In the genomic region with DNA sequence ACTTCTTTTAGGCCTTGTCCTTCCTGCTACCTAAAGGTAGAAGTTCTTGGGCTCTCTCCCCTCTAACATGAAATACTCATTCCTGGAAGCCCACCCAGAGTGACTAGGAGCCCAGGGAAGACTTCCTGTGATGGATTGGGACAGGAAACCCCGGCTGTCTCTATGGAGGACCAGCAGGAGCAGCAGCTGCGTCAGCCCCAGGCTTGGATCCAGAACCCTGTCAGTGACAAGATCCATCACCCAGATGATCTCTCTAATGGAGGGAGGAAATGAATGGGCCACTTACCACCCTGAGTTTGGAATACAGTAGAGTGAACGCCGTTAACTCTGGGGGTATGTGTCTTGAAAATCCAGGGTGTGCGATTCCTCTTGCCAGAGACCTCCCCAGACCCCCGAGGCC, we compare ENCODE assay signal across 23 cellular contexts.
DNase-seq lines count a peak whose midpoint lies in the region; ATAC-seq, FAIRE-seq and TF ChIP-seq lines count a peak whose summit lies in the region.
"Had no signal": no experiment of that assay in that cellular context is flagged by ENCODE, and none has a peak within 500 bp of the region (broad histone marks: within the 10 kb centered on the region; RNA-seq: fewer than 3 reads in every experiment).

No MANE protein-coding gene starts in this region.

- no peak overlapping the region for H3K27ac Mint-ChIP-seq in activated naive CD4-positive, alpha-beta T cell treated with anti-CD3 and anti-CD28 coated beads for 36 hours
- H3K27ac Mint-ChIP-seq: CD8-positive, alpha-beta memory T cell; HFFc6 had no signal

- no peaks in the 10 kb centered on the region for H3K9me3 Mint-ChIP-seq in activated naive CD4-positive, alpha-beta T cell treated with anti-CD3 and anti-CD28 coated beads for 36 hours
- H3K9me3 Mint-ChIP-seq: CD8-positive, alpha-beta memory T cell had no signal

- no peak overlapping the region for H3K4me3 ChIP-seq in psoas muscle

- 30 to 40% (median 37%) methylated on average over 6 of the region's 6 CpGs for WGBS in psoas muscle, 3 donors

- no peaks in the 10 kb centered on the region for H3K36me3 ChIP-seq in psoas muscle (ENCODE audit: insufficient read depth in 1 of 2, low read depth in 1 of 2)

- DNase-seq in Daoy (ENCODE audit: low read depth) (peak; percentile 70), NCI-H446 treated with DMSO at 0.1 percent for 48 hours (lab: John Stamatoyannopoulos, UW) (peak; percentile 50), head of caudate nucleus (peak in 29 of 42 donors; percentile 15 to 75 (median 48)), psoas muscle (peak; percentile 25 to 62), HPDE6-E6E7 (ENCODE audit: extremely low spot score) (no peak), frontal cortex (ENCODE audit: low spot score in 2 of 2) (no peak), sciatic nerve (ENCODE audit: low spot score) (no peak)
- no peak for DNase-seq in activated naive CD4-positive, alpha-beta T cell treated with anti-CD3 and anti-CD28 coated beads for 36 hours
- DNase-seq: ACHN; CD8-positive, alpha-beta memory T cell; DMS79 treated with DMSO at 0.1 percent for 48 hours; HFFc6; IMR-90; NCI-H1417; NCI-H2029; PC-3; RPMI8226; SHP77 treated with DMSO at 0.1 percent for 48 hours; SK-N-SH had no signal

- H3K27ac ChIP-seq in psoas muscle, result no peak overlapping the region
- H3K27ac ChIP-seq: HL-60 had no signal

- H3K4me3 Mint-ChIP-seq in activated naive CD4-positive, alpha-beta T cell treated with anti-CD3 and anti-CD28 coated beads for 36 hours, result no peak overlapping the region
- H3K4me3 Mint-ChIP-seq: CD8-positive, alpha-beta memory T cell; HFFc6 had no signal

- H3K4me1 Mint-ChIP-seq in activated naive CD4-positive, alpha-beta T cell treated with anti-CD3 and anti-CD28 coated beads for 36 hours (ENCODE audit: low read depth), result no peaks in the 10 kb centered on the region
- H3K4me1 Mint-ChIP-seq: CD8-positive, alpha-beta memory T cell had no signal

- TF ChIP-seq CTCF in psoas muscle (IDR thresholded peaks at IDR 0.05), result no peak

- no peak for FAIRE-seq in frontal cortex (lab: Jason Lieb, UNC)
- FAIRE-seq: D721Med, H54, HTR-8/SVneo had no signal

- intact Hi-C loops in head of caudate nucleus (cut with DNase I), result no loop called here
- intact Hi-C loops in psoas muscle (cut with DNase I), result no loop called here
- intact Hi-C loops in activated naive CD4-positive, alpha-beta T cell treated with anti-CD3 and anti-CD28 coated beads for 36 hours (cut with micrococcal nuclease), result no loop called here
- intact Hi-C loops in sciatic nerve (cut with DNase I), result no loop called here

- ATAC-seq in psoas muscle, result peak; percentile 54 to 63 (median 61)
- no peak for ATAC-seq in sciatic nerve
- ATAC-seq: PC-3 had no signal

- peaks cover 10% of the 10 kb centered on the region for H3K4me1 ChIP-seq in psoas muscle

- no peaks in the 10 kb centered on the region for H3K27me3 ChIP-seq in psoas muscle (ENCODE audit: insufficient read depth in 3 of 3, low read length in 2 of 3)

- CTCF ChIA-PET in activated naive CD4-positive, alpha-beta T cell treated with anti-CD3 and anti-CD28 coated beads for 36 hours (lab: Charles Lee), result interaction anchor here (0.7 kb wide), 1 partner anchor 16 kb away, joined by 3 read pairs; no protein-coding TSS in a partner anchor

- H3K9me3 ChIP-seq in psoas muscle, result no peaks in the 10 kb centered on the region
- H3K9me3 ChIP-seq: SK-N-SH had no signal

- no peaks in the 10 kb centered on the region for H3K36me3 Mint-ChIP-seq in activated naive CD4-positive, alpha-beta T cell treated with anti-CD3 and anti-CD28 coated beads for 36 hours (ENCODE audit: low read depth)
- H3K36me3 Mint-ChIP-seq: CD8-positive, alpha-beta memory T cell had no signal

- peaks cover 5% of the 10 kb centered on the region for H3K27me3 Mint-ChIP-seq in activated naive CD4-positive, alpha-beta T cell treated with anti-CD3 and anti-CD28 coated beads for 36 hours (ENCODE audit: low read depth)

Comparison
In these comparisons a context has a peak if more than half of its experiments do, and no peak if none do; other contexts are left out.
1. DNase-seq: peak in Daoy (single experiment), NCI-H446 treated with DMSO at 0.1 percent for 48 hours (single experiment), head of caudate nucleus (29 of 42) and psoas muscle (2 of 2); none in activated naive CD4-positive, alpha-beta T cell treated with anti-CD3 and anti-CD28 coated beads for 36 hours (single experiment), HPDE6-E6E7 (single experiment), frontal cortex (0 of 2) and sciatic nerve (single experiment).